8 cellular contexts compared by ENCODE assay signal in genomic region chr17:63549946-63550815, GRCh38. TPM values are rescaled to one million over a fixed set of nuclear protein-coding genes. Genes with fewer than 3 reads are reported as not detected.
DNase-seq lines count a peak whose midpoint lies in the region; TF ChIP-seq lines count a peak whose summit lies in the region.

DCAF7 (plus strand) TSS chr17:63550477; CDS start chr17:63550678, 201 bp downstream.

- TF ChIP-seq CTCF in fibroblast of pulmonary artery (IDR thresholded peaks at IDR 0.05; ENCODE audit: low read length, missing control alignments) (no peak), nephron (IDR thresholded peaks at IDR 0.05; ENCODE audit: unreplicated experiment in 3 of 3) (no peak)

- H3K27me3 Mint-ChIP-seq in nephron (ENCODE audit: low read depth): peaks cover 3% of the 10 kb centered on the region
- H3K27me3 Mint-ChIP-seq in stimulated activated naive CD8-positive, alpha-beta T cell treated with anti-CD3 and anti-CD28 coated beads, Interleukin-15, Interleukin-2, amounts not matched to agents 100 ng/mL and 50 ng/mL, for 24 hours: no peaks in the 10 kb centered on the region

- H3K9me3 Mint-ChIP-seq in nephron: no peaks in the 10 kb centered on the region
- no peaks in the 10 kb centered on the region for H3K9me3 Mint-ChIP-seq in stimulated activated naive CD8-positive, alpha-beta T cell treated with anti-CD3 and anti-CD28 coated beads, Interleukin-15, Interleukin-2, amounts not matched to agents 100 ng/mL and 50 ng/mL, for 24 hours

- no peaks in the 10 kb centered on the region for H3K27me3 ChIP-seq in H7 (ENCODE audit: control insufficient read depth, insufficient read depth, low read length)

- H3K4me3 ChIP-seq in H7 (ENCODE audit: insufficient read depth, low read depth, low read length) (peak within 1 kb of the TSS; percentile 99), fibroblast of pulmonary artery (replicated peaks; ENCODE audit: low read depth, low read length) (peak within 1 kb of the TSS; percentile 98)

- no peaks in the 10 kb centered on the region for H3K36me3 ChIP-seq in H7 (replicated peaks; ENCODE audit: control insufficient read depth, insufficient read depth, low read length)

- peaks cover 26% of the 10 kb centered on the region for H3K4me1 Mint-ChIP-seq in nephron
- H3K4me1 Mint-ChIP-seq in stimulated activated naive CD8-positive, alpha-beta T cell treated with anti-CD3 and anti-CD28 coated beads, Interleukin-15, Interleukin-2, amounts not matched to agents 100 ng/mL and 50 ng/mL, for 24 hours (ENCODE audit: low read depth): peaks cover 36% of the 10 kb centered on the region

- peaks cover 2% of the 10 kb centered on the region for H3K36me3 Mint-ChIP-seq in nephron (ENCODE audit: low read depth)
- peaks cover 22% of the 10 kb centered on the region for H3K36me3 Mint-ChIP-seq in stimulated activated naive CD8-positive, alpha-beta T cell treated with anti-CD3 and anti-CD28 coated beads, Interleukin-15, Interleukin-2, amounts not matched to agents 100 ng/mL and 50 ng/mL, for 24 hours (ENCODE audit: low read depth)

- DNase-seq in ELF-1 (ENCODE audit: low read depth, low spot score) (peak; percentile 100), H7 (peak; percentile 100), M059J (ENCODE audit: low read depth) (peak; percentile 99), SHP77 (lab: John Stamatoyannopoulos, UW) (peak; percentile 99), fibroblast of pulmonary artery (ENCODE audit: low read depth) (peak; percentile 100)
- DNase-seq in activated effector memory CD4-positive, alpha-beta T cell treated with Interleukin-2 at 50 U/mL for 16 hours: peak; percentile 99

- peak within 1 kb of the TSS; percentile 94 to 98 (median 98) for H3K4me3 Mint-ChIP-seq in nephron
- H3K4me3 Mint-ChIP-seq in stimulated activated naive CD8-positive, alpha-beta T cell treated with anti-CD3 and anti-CD28 coated beads, Interleukin-15, Interleukin-2, amounts not matched to agents 100 ng/mL and 50 ng/mL, for 24 hours: peak within 1 kb of the TSS; percentile 98

- peak within 1 kb of the TSS; percentile 94 to 98 (median 96) for H3K27ac Mint-ChIP-seq in nephron
- H3K27ac Mint-ChIP-seq in stimulated activated naive CD8-positive, alpha-beta T cell treated with anti-CD3 and anti-CD28 coated beads, Interleukin-15, Interleukin-2, amounts not matched to agents 100 ng/mL and 50 ng/mL, for 24 hours: peak within 1 kb of the TSS; percentile 94

RNA-seq across cellular contexts. Expression of gene DCAF7, which starts in this region (rescaled TPM):
- 60.8 and 68.2 TPM in 2 replicates for total RNA-seq in H7 (2014; rRNA removed; shearing (Covaris generic))
- 34.8 and 52.9 TPM in 2 replicates for total RNA-seq in M059J (2014; rRNA removed; shearing (Covaris generic))

Comparison
In these comparisons a context has a peak if more than half of its experiments do, and no peak if none do; other contexts are left out.
1. Peak in every context shown above with its lines: DNase-seq and H3K4me3 ChIP-seq.